Comparison of ENCODE assay signal across 11 cellular contexts in genomic region chr20:19975436-19975799, GRCh38. TPM values are rescaled to one million over a fixed set of nuclear protein-coding genes. Genes with fewer than 3 reads are reported as not detected.
DNase-seq lines count a peak whose midpoint lies in the region; FAIRE-seq and TF ChIP-seq lines count a peak whose summit lies in the region.
"Had no signal": no experiment of that assay in that cellular context is flagged by ENCODE, and none has a peak within 500 bp of the region (broad histone marks: within the 10 kb centered on the region; RNA-seq: fewer than 3 reads in every experiment).

No MANE protein-coding gene starts in this region.

- TF ChIP-seq CTCF in D721Med (IDR thresholded peaks at IDR 0.05; ENCODE audit: insufficient read depth, missing control alignments): no peak

- no peaks in the 10 kb centered on the region for H3K9me3 ChIP-seq in mononuclear cell (ENCODE audit: low read depth, low read length)

- H3K36me3 Mint-ChIP-seq in dendritic cell treated with granulocyte-macrophage colony-stimulating factor and Interleukin-4, amounts not matched to agents 40 ng/mL and 50 ng/mL, for 4 days (ENCODE audit: low read depth): peaks cover 77% of the 10 kb centered on the region

- no peak for FAIRE-seq in urothelium cell line (lab: Jason Lieb, UNC)
- no peak for FAIRE-seq in D721Med (lab: Jason Lieb, UNC)
- FAIRE-seq: A204.1, islet of Langerhans had no signal

- peaks cover 80% of the 10 kb centered on the region for H3K4me1 ChIP-seq in mononuclear cell (ENCODE audit: insufficient read depth, low read length)

- peak overlapping the region; percentile 90 for H3K27ac Mint-ChIP-seq in dendritic cell treated with granulocyte-macrophage colony-stimulating factor and Interleukin-4, amounts not matched to agents 40 ng/mL and 50 ng/mL, for 4 days
- H3K27ac Mint-ChIP-seq: stimulated activated memory B cell treated with anti-CD40 and anti-IgM and Interleukin-4, amounts not matched to agents 10 μg/mL and 1 μg/mL and 100 μg/mL, for 72 hours had no signal

- DNase-seq in DMS53 (lab: John Stamatoyannopoulos, UW) (peak; percentile 53), DMS53 treated with DMSO at 0.1 percent for 48 hours (lab: John Stamatoyannopoulos, UW; ENCODE audit: unreplicated experiment) (no peak), urothelium cell line (ENCODE audit: low spot score) (peak; percentile 48), D721Med (ENCODE audit: insufficient read length, low spot score) (no peak), OCI-M1 (lab: John Stamatoyannopoulos, UW) (no peak), SHP77 treated with DMSO at 0.1 percent for 48 hours (lab: John Stamatoyannopoulos, UW) (no peak)

- H3K4me3 Mint-ChIP-seq in dendritic cell treated with granulocyte-macrophage colony-stimulating factor and Interleukin-4, amounts not matched to agents 40 ng/mL and 50 ng/mL, for 4 days: peak overlapping the region; percentile 87
- H3K4me3 Mint-ChIP-seq: stimulated activated memory B cell treated with anti-CD40 and anti-IgM and Interleukin-4, amounts not matched to agents 10 μg/mL and 1 μg/mL and 100 μg/mL, for 72 hours had no signal

- H3K9me3 Mint-ChIP-seq in dendritic cell treated with granulocyte-macrophage colony-stimulating factor and Interleukin-4, amounts not matched to agents 40 ng/mL and 50 ng/mL, for 4 days: no peaks in the 10 kb centered on the region
- H3K9me3 Mint-ChIP-seq: stimulated activated memory B cell treated with anti-CD40 and anti-IgM and Interleukin-4, amounts not matched to agents 10 μg/mL and 1 μg/mL and 100 μg/mL, for 72 hours had no signal

- intact Hi-C loops in dendritic cell treated with granulocyte-macrophage colony-stimulating factor and Interleukin-4, amounts not matched to agents 40 ng/mL and 50 ng/mL, for 4 days (cut with micrococcal nuclease): loop anchor here (5.0 kb wide), 2 partner anchors 33 to 73 kb away; no protein-coding TSS in a partner anchor

- peaks cover 86% of the 10 kb centered on the region for H3K4me1 Mint-ChIP-seq in dendritic cell treated with granulocyte-macrophage colony-stimulating factor and Interleukin-4, amounts not matched to agents 40 ng/mL and 50 ng/mL, for 4 days (ENCODE audit: low read depth)
- H3K4me1 Mint-ChIP-seq: stimulated activated memory B cell treated with anti-CD40 and anti-IgM and Interleukin-4, amounts not matched to agents 10 μg/mL and 1 μg/mL and 100 μg/mL, for 72 hours had no signal

- no peaks in the 10 kb centered on the region for H3K27me3 Mint-ChIP-seq in dendritic cell treated with granulocyte-macrophage colony-stimulating factor and Interleukin-4, amounts not matched to agents 40 ng/mL and 50 ng/mL, for 4 days
- H3K27me3 Mint-ChIP-seq: stimulated activated memory B cell treated with anti-CD40 and anti-IgM and Interleukin-4, amounts not matched to agents 10 μg/mL and 1 μg/mL and 100 μg/mL, for 72 hours had no signal

- peak overlapping the region; percentile 6 for H3K4me3 ChIP-seq in mononuclear cell (ENCODE audit: low read length)

- H3K27me3 ChIP-seq in mononuclear cell (ENCODE audit: insufficient read depth, low read length): no peaks in the 10 kb centered on the region

RNA-seq across cellular contexts. Expression of gene NAA20, which starts 41.7 kb away (rescaled TPM):
- total RNA-seq in mononuclear cell: 18.4 TPM

Comparison
In these comparisons a context has a peak if more than half of its experiments do, and no peak if none do; other contexts are left out.
1. DNase-seq: peak in DMS53 (single experiment) and urothelium cell line (single experiment); none in DMS53 treated with DMSO at 0.1 percent for 48 hours (single experiment), D721Med (single experiment), OCI-M1 (single experiment) and SHP77 treated with DMSO at 0.1 percent for 48 hours (single experiment).